In genomic region chr1:220767312-220768126, GRCh38 we compare ENCODE assay signal across 11 cellular contexts. TPM values are rescaled to one million over a fixed set of nuclear protein-coding genes. Genes with fewer than 3 reads are reported as not detected.
DNase-seq lines count a peak whose midpoint lies in the region; ATAC-seq, FAIRE-seq and TF ChIP-seq lines count a peak whose summit lies in the region.
"Had no signal": no experiment of that assay in that cellular context is flagged by ENCODE, and none has a peak within 500 bp of the region (broad histone marks: within the 10 kb centered on the region; RNA-seq: fewer than 3 reads in every experiment).

No MANE protein-coding gene starts in this region.

- H3K27me3 ChIP-seq in right atrium auricular region (no peaks in the 10 kb centered on the region), BE2C (no peaks in the 10 kb centered on the region)

- TF ChIP-seq CTCF in right atrium auricular region (IDR thresholded peaks at IDR 0.05) (no peak), BE2C (IDR thresholded peaks at IDR 0.05; ENCODE audit: low read depth, low read length) (no peak)

- H3K9me3 ChIP-seq in right atrium auricular region (no peaks in the 10 kb centered on the region), BE2C (no peaks in the 10 kb centered on the region)

- H3K4me3 ChIP-seq in right atrium auricular region: no peak overlapping the region
- H3K4me3 ChIP-seq in BE2C (ENCODE audit: low read depth, low read length): no peak overlapping the region

- no peak for FAIRE-seq in GM19239 (lab: Jason Lieb, UNC)
- FAIRE-seq: keratinocyte had no signal

- H3K36me3 ChIP-seq in right atrium auricular region: peaks cover 40% of the 10 kb centered on the region
- no peaks in the 10 kb centered on the region for H3K36me3 ChIP-seq in BE2C

- DNase-seq in OCI-M1 (lab: John Stamatoyannopoulos, UW): peak; percentile 90
- no peak for DNase-seq in right atrium auricular region (ENCODE audit: low spot score)
- DNase-seq in renal cortical epithelial cell (ENCODE audit: low read depth): peak; percentile 53
- DNase-seq in anterior cingulate cortex (lab: John Stamatoyannopoulos, UW): no peak
- DNase-seq in BE2C: no peak
- DNase-seq in UCSD-AML1 (lab: John Stamatoyannopoulos, UW; ENCODE audit: unreplicated experiment): no peak
- DNase-seq in GM19239 (ENCODE audit: insufficient read length, low spot score): no peak
- DNase-seq: activated CD4-positive, alpha-beta T cell treated with anti-CD3 and anti-CD28 coated beads, Interleukin-2, amount 50 U/mL, for 48 hours; NCI-H446 treated with DMSO at 0.1 percent for 48 hours had no signal

- ATAC-seq in GM19025 (IDR thresholded peaks at IDR 0.05; ENCODE audit: low read depth, unreplicated experiment): peak; percentile 16

- peaks cover 0 to 18% of the 10 kb centered on the region in 2 donors for H3K4me1 ChIP-seq in right atrium auricular region
- H3K4me1 ChIP-seq in BE2C: no peaks in the 10 kb centered on the region

- H3K27ac ChIP-seq in right atrium auricular region: peak overlapping the region; percentile 54 to 64

RNA-seq across cellular contexts. Expression of gene MTARC1, which starts 19.2 kb away (rescaled TPM):
- total RNA-seq in right atrium auricular region: 1 to 10 TPM; 4.0 to 6.1 TPM
- 4.0 and 5.0 TPM in 2 replicates for total RNA-seq in renal cortical epithelial cell
- 7.7 TPM for polyA plus RNA-seq in BE2C (2012; ENCODE audit: insufficient read depth, insufficient read length, low read depth)

RNA-seq across cellular contexts. Expression of gene MTARC2, which starts 19.4 kb away (rescaled TPM):
- total RNA-seq in right atrium auricular region: 10 to 100 TPM; 13.6 to 23.6 TPM
- total RNA-seq in renal cortical epithelial cell: 10.8 and 14.1 TPM in 2 replicates
- polyA plus RNA-seq in BE2C (2012; ENCODE audit: insufficient read depth, insufficient read length, low read depth): not detected

Comparison
In these comparisons a context has a peak if more than half of its experiments do, and no peak if none do; other contexts are left out.
1. DNase-seq: peak in OCI-M1 (single experiment) and renal cortical epithelial cell (single experiment); none in right atrium auricular region (single experiment), anterior cingulate cortex (0 of 58), BE2C (single experiment), UCSD-AML1 (single experiment) and GM19239 (single experiment).